Comparison of ENCODE assay signal across 6 cellular contexts in the genomic region with DNA sequence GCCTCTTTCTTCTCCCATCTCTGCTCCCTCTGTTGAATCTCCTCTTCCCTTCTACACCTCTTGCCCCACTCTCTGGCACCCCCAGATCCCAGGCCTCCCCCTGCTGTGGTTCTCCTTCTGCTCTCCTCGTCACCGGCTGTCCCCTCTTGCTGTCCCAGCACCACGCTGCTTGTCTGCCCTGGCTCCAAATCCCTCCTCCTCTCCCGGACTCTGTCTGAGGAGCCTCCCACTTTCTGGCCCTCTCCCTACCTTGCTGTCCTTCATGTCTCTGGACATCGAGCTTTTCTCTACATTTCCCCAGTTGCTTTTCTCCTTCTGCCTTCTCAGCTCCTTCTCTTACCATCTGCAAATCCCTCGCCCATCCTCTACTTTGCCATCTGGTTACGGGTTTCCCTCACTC.
DNase-seq lines count a peak whose midpoint lies in the region; ATAC-seq lines count a peak whose summit lies in the region.

No MANE protein-coding gene starts in this region.

- ATAC-seq in HG03378 (IDR thresholded peaks at IDR 0.05; ENCODE audit: unreplicated experiment), result no peak
- ATAC-seq in GM21528 (IDR thresholded peaks at IDR 0.05; ENCODE audit: low FRiP score, unreplicated experiment), result no peak

- H3K27ac Mint-ChIP-seq in T-helper 1 cell treated with Interleukin-12 subunit alpha and Interleukin-12 subunit beta and Interleukin-4 antibody, amounts not matched to agents 30 μg/mL and 1 μg/mL, for 36 hours, result peak overlapping the region; percentile 3

- H3K4me3 Mint-ChIP-seq in T-helper 1 cell treated with Interleukin-12 subunit alpha and Interleukin-12 subunit beta and Interleukin-4 antibody, amounts not matched to agents 30 μg/mL and 1 μg/mL, for 36 hours, result peak overlapping the region; percentile 80

- H3K4me1 Mint-ChIP-seq in T-helper 1 cell treated with Interleukin-12 subunit alpha and Interleukin-12 subunit beta and Interleukin-4 antibody, amounts not matched to agents 30 μg/mL and 1 μg/mL, for 36 hours (ENCODE audit: low read depth), result peaks cover 10% of the 10 kb centered on the region

- H3K9me3 Mint-ChIP-seq in T-helper 1 cell treated with Interleukin-12 subunit alpha and Interleukin-12 subunit beta and Interleukin-4 antibody, amounts not matched to agents 30 μg/mL and 1 μg/mL, for 36 hours, result peaks cover 62% of the 10 kb centered on the region

- peaks cover 34% of the 10 kb centered on the region for H3K36me3 Mint-ChIP-seq in T-helper 1 cell treated with Interleukin-12 subunit alpha and Interleukin-12 subunit beta and Interleukin-4 antibody, amounts not matched to agents 30 μg/mL and 1 μg/mL, for 36 hours (ENCODE audit: low read depth)

- no peaks in the 10 kb centered on the region for H3K27me3 Mint-ChIP-seq in T-helper 1 cell treated with Interleukin-12 subunit alpha and Interleukin-12 subunit beta and Interleukin-4 antibody, amounts not matched to agents 30 μg/mL and 1 μg/mL, for 36 hours (ENCODE audit: low read depth)

- no peak for DNase-seq in T-helper 1 cell
- peak; percentile 17 for DNase-seq in fibroblast of peridontal ligament (ENCODE audit: extremely low read depth)
- peak; percentile 12 for DNase-seq in superior temporal gyrus (ENCODE audit: extremely low spot score)

Comparison
In these comparisons a context has a peak if more than half of its experiments do, and no peak if none do; other contexts are left out.
1. DNase-seq: peak in fibroblast of peridontal ligament (single experiment) and superior temporal gyrus (single experiment); none in T-helper 1 cell (0 of 5).